ENCODE assay signal across 8 cellular contexts in the genomic region with DNA sequence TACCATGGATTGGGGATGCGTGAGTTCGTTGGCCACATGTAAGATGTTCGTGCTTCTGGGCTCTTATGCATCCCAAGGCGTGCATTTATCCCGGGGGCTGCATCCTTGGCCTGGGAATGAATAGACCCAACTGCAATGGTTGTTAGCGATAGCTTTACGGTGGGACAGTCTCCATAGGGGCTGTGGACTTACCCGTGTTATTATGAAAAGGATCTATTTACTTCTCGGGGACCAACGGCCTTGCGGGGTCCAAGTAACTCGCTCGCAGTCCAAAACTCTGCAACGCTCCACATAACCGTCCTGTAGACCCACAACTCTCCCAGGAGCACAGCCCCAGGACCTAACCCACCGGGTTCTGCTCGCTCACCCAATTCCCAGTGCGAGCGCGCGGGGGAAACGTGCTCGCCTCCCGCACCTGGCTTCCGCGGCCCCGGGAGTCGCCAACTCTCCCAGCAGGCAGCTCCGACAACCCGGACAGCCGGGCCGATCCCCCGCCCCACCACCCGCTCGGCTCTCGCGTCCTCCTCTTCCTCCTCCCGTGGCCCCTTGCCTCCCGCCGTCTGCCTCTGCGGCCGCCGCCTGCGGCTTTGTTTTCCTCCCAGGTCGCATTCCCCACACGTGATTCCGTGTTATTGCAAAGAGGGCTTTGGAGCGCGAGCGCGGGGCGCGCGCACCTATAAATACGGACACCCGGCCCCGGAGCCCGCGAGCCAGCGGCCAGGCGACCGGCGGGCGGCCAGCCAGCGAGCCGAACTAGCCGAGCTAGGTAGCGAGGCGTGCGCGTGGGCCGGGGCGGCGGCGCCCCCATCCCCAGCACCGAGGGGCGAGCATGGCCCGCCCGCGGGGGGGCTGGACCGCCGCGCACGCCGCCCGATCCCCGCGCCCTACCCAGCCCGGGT. TPM values are rescaled to one million over a fixed set of nuclear protein-coding genes. Genes with fewer than 3 reads are reported as not detected.
DNase-seq lines count a peak whose midpoint lies in the region; ATAC-seq lines count a peak whose summit lies in the region.

A gene with protein sequence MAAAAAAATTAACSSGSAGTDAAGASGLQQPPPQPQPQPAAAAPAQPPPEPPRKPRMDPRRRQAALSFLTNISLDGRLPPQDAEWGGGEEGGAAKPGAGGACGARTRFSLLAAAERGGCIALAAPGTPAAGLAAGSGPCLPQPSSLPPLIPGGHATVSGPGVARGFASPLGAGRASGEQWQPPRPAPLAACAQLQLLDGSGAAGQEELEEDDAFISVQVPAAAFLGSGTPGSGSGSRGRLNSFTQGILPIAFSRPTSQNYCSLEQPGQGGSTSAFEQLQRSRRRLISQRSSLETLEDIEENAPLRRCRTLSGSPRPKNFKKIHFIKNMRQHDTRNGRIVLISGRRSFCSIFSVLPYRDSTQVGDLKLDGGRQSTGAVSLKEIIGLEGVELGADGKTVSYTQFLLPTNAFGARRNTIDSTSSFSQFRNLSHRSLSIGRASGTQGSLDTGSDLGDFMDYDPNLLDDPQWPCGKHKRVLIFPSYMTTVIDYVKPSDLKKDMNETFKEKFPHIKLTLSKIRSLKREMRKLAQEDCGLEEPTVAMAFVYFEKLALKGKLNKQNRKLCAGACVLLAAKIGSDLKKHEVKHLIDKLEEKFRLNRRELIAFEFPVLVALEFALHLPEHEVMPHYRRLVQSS (plus strand): TSS at position 706 of the 899 bp plus-strand sequence. CDS start 278 bp downstream, outside the sequence.

- H3K27ac ChIP-seq in layer of hippocampus (ENCODE audit: low read depth, low read length) = peak within 1 kb of the TSS; percentile 57

- DNase-seq in C1 segment of cervical spinal cord (lab: John Stamatoyannopoulos, UW) = peak in 9 of 14 donors; percentile 11 to 47 (median 28)
- peak; percentile 77 for DNase-seq in HuH-7.5 (ENCODE audit: low spot score)
- DNase-seq in SW 1271 (lab: John Stamatoyannopoulos, UW) = peak; percentile 22 to 41
- DNase-seq in cerebellum (ENCODE audit: low spot score) = peak; percentile 21
- peak; percentile 13 to 25 for DNase-seq in stimulated activated CD4-positive, alpha-beta T cell treated with anti-CD3 and anti-CD28 coated beads, Interleukin-1b, Interleukin-23, amount 100 ng/mL, for 4 hours (ENCODE audit: low read depth in 2 of 2)
- no peak for DNase-seq in OCI-M1 (lab: John Stamatoyannopoulos, UW)

- peaks cover 12% of the 10 kb centered on the region for H3K27me3 ChIP-seq in layer of hippocampus (ENCODE audit: control insufficient read depth, insufficient read depth, low read length)

- peak; percentile 27 for ATAC-seq in GM19023 (IDR thresholded peaks at IDR 0.05; ENCODE audit: unreplicated experiment)

RNA-seq across cellular contexts. Expression of the gene that starts here (rescaled TPM):
- 7.0 TPM for total RNA-seq in cerebellum
